ENCODE assay signal across 22 cellular contexts in genomic region chr17:79549111-79549915, GRCh38.
DNase-seq lines count a peak whose midpoint lies in the region; ATAC-seq, FAIRE-seq and TF ChIP-seq lines count a peak whose summit lies in the region.
"Had no signal": no experiment of that assay in that cellular context is flagged by ENCODE, and none has a peak within 500 bp of the region (broad histone marks: within the 10 kb centered on the region; RNA-seq: fewer than 3 reads in every experiment).

No MANE protein-coding gene starts in this region.

- H3K79me2 ChIP-seq in H1 (ENCODE audit: control insufficient read depth in 1 of 2, insufficient read depth in 2 of 2, low read length in 2 of 2): no peaks in the 10 kb centered on the region

- peak overlapping the region; percentile 20 for H4K91ac ChIP-seq in H1 (replicated peaks; ENCODE audit: insufficient read length, low read length)

- no peak overlapping the region for H2BK5ac ChIP-seq in H1 (ENCODE audit: low read depth, low read length)

- H3K9me3 ChIP-seq in H1 (ENCODE audit: insufficient read depth in 2 of 2, low read depth in 1 of 2, low read length in 1 of 2): no peaks in the 10 kb centered on the region; a peak in 1 of 4 replicates
- H3K9me3 ChIP-seq: prostate gland had no signal

- no peak overlapping the region for H3K23ac ChIP-seq in H1 (ENCODE audit: insufficient read length)

- no peak overlapping the region for H3K56ac ChIP-seq in H1 (replicated peaks; ENCODE audit: insufficient read length, low read depth, low read length)

- H3K4me2 ChIP-seq in H1 (ENCODE audit: insufficient read depth in 1 of 2, low read depth in 2 of 2, low read length in 2 of 2): peak overlapping the region; percentile 6 to 19; a peak in 2 of 4 replicates

- no peak overlapping the region for H3K18ac ChIP-seq in H1 (ENCODE audit: extremely low read depth, low read length)

- in situ Hi-C loops in G401 (cut with HindIII; ENCODE audit: low sequenced_read_pairs): no loop called here

- no peak overlapping the region for H3K4ac ChIP-seq in H1 (replicated peaks; ENCODE audit: insufficient read length, low read depth, low read length)

- CTCF ChIA-PET in H1 (lab: Charles Lee; ENCODE audit: partially characterized antibody): interaction anchor here (0.7 to 1.9 kb wide), 5 partner anchors 8 to 122 kb away, joined by 3 to 5 read pairs (median 3); no protein-coding TSS in a partner anchor

- H3K23me2 ChIP-seq in H1 (ENCODE audit: low read depth, low read length): peaks cover 5% of the 10 kb centered on the region; the same call in 1 of the 2 replicates

- no peak for ATAC-seq in HG03432 (IDR thresholded peaks at IDR 0.05; ENCODE audit: unreplicated experiment)
- ATAC-seq: body of pancreas; naive thymus-derived CD4-positive, alpha-beta T cell had no signal

- no peak for TF ChIP-seq POLR2A in H1 (IDR thresholded peaks at IDR 0.05; ENCODE audit: control extremely low read depth in 1 of 2, low read depth in 2 of 2, low read length in 2 of 2)

- H2BK120ac ChIP-seq in H1 (replicated peaks; ENCODE audit: low read depth, low read length): no peak overlapping the region

- no peaks in the 10 kb centered on the region for H4K20me1 ChIP-seq in H1 (replicated peaks in 1 of 2; ENCODE audit: control insufficient read depth in 1 of 2, insufficient read depth in 2 of 2, low read length in 2 of 2)

- H2BK15ac ChIP-seq in H1 (ENCODE audit: low read length): no peak overlapping the region

- POLR2A ChIA-PET in H1 (lab: Charles Lee; ENCODE audit: partially characterized antibody): no interaction called here

- no peak for TF ChIP-seq RAD21 in H1 (IDR thresholded peaks at IDR 0.05 in 1 of 2, conservative IDR thresholded peaks at IDR 0.05 in 1 of 2; ENCODE audit: low read depth in 2 of 2, low read length in 2 of 2)

- no peaks in the 10 kb centered on the region for H3K27me3 ChIP-seq in H1 (replicated peaks in 1 of 4; ENCODE audit: control insufficient read depth in 3 of 4, extremely low read depth in 1 of 4, insufficient read depth in 3 of 4, low read length in 3 of 4)
- H3K27me3 ChIP-seq: body of pancreas had no signal

- H3K4me1 ChIP-seq in H1 (replicated peaks in 1 of 4; ENCODE audit: control insufficient read depth in 3 of 4, insufficient read depth in 4 of 4, low read length in 3 of 4): peaks cover 0 to 10% (median 4%) of the 10 kb centered on the region in 4 experiments; a peak in 6 of 7 replicates
- H3K4me1 ChIP-seq: body of pancreas, prostate gland had no signal

- no peak for TF ChIP-seq CTCF in H1 (IDR thresholded peaks at IDR 0.05; ENCODE audit: control extremely low read depth in 1 of 3, insufficient read depth in 1 of 3, low read depth in 1 of 3, low read length in 3 of 3)

- H3K4me3 ChIP-seq in H1 (ENCODE audit: extremely low read depth in 1 of 4, insufficient read depth in 2 of 4, low read depth in 3 of 4, low read length in 4 of 4): no peak overlapping the region
- H3K4me3 ChIP-seq: body of pancreas, prostate gland had no signal

- no peak overlapping the region for H4K8ac ChIP-seq in H1 (ENCODE audit: extremely low read depth, insufficient read depth, low read length)

- TF ChIP-seq EP300 in H1 (IDR thresholded peaks at IDR 0.05; ENCODE audit: borderline replicate concordance in 1 of 2, low read depth in 2 of 2, low read length in 2 of 2): no peak

- H2AK5ac ChIP-seq in H1 (ENCODE audit: low read depth, low read length): 0 out of 2 replicates have a peak overlapping the region, but pooled peaks have one; percentile 75

- H3K79me1 ChIP-seq in H1 (ENCODE audit: low read depth, low read length): no peaks in the 10 kb centered on the region

- DNase-seq in G401 (ENCODE audit: low spot score): peak; percentile 87
- peak; percentile 61 for DNase-seq in NCI-H2227 (lab: John Stamatoyannopoulos, UW; ENCODE audit: unreplicated experiment)
- peak in 1 of 2 experiments; percentile 63 for DNase-seq in H1 (ENCODE audit: low read depth in 1 of 2, low spot score in 2 of 2)
- DNase-seq in retina: peak; percentile 69
- DNase-seq in stimulated activated naive CD4-positive, alpha-beta T cell (lab: John Stamatoyannopoulos, UW): no peak
- DNase-seq in GM19239 (ENCODE audit: insufficient read length, low spot score): no peak
- DNase-seq in T-helper 2 cell: no peak
- DNase-seq: activated CD4-positive, alpha-beta T cell treated with anti-CD3 and anti-CD28 coated beads for 1 hour; activated naive CD8-positive, alpha-beta T cell treated with anti-CD3 and anti-CD28 coated beads for 36 hours; body of pancreas; cortex of kidney; EL; hippocampal formation; mesenchymal stem cell; naive thymus-derived CD4-positive, alpha-beta T cell; NCI-H1105 treated with DMSO at 0.1 percent for 48 hours; NCI-H345; stimulated activated CD4-positive, alpha-beta T cell treated with anti-CD3 and anti-CD28 coated beads, Interleukin-4, amount 100 ng/mL, for 4 hours; T1000 had no signal

- 59% methylated on average over 10 of the region's 10 CpGs; no CpG with 5 or more reads in 1 of the 2 experiments for WGBS in H1 (ENCODE audit: extremely low coverage in 1 of 2, insufficient coverage in 1 of 2, insufficient read length in 1 of 2, insufficient replicate concordance in 2 of 2, low coverage in 1 of 2, low lambda C conversion rate in 2 of 2, missing lambda C conversion rate in 1 of 2), 2 experiments

- no peaks in the 10 kb centered on the region for H3K36me3 ChIP-seq in H1 (ENCODE audit: control insufficient read depth in 2 of 4, insufficient read depth in 4 of 4, low read length in 3 of 4)
- H3K36me3 ChIP-seq: prostate gland had no signal

- no peak for FAIRE-seq in H1 (lab: Jason Lieb, UNC)
- no peak for FAIRE-seq in GM19239 (lab: Jason Lieb, UNC)
- FAIRE-seq: RCC 7860 had no signal

- H2BK20ac ChIP-seq in H1 (ENCODE audit: low read length): no peak overlapping the region

- H3K14ac ChIP-seq in H1 (ENCODE audit: insufficient read length): no peak overlapping the region

- H3K27ac ChIP-seq in H1 (ENCODE audit: low read depth, low read length): no peak overlapping the region
- H3K27ac ChIP-seq: body of pancreas, prostate gland had no signal

- H2BK12ac ChIP-seq in H1 (ENCODE audit: low read depth, low read length): peak overlapping the region; percentile 39; the same call in 1 of the 2 replicates

- no peak overlapping the region for H4K5ac ChIP-seq in H1 (ENCODE audit: insufficient read length, low read depth, low read length)

- H3K9ac ChIP-seq in H1 (replicated peaks in 1 of 4; ENCODE audit: extremely low read depth in 1 of 4, low read depth in 3 of 4, low read length in 3 of 4): no peak overlapping the region

- H2AFZ ChIP-seq in H1 (ENCODE audit: low read length): no peak overlapping the region

TF ChIP-seq in H1, 55 proteins besides CTCF, POLR2A, EP300 and RAD21 (continues in another document):
- TF ChIP-seq HDAC2 (IDR thresholded peaks at IDR 0.05; ENCODE audit: borderline replicate concordance in 1 of 2, low read depth in 2 of 2, low read length in 2 of 2): no peak
- TF ChIP-seq KDM4A (IDR thresholded peaks at IDR 0.05; ENCODE audit: low read depth, low read length, severe bottlenecking): no peak
- no peak for TF ChIP-seq CHD1 (IDR thresholded peaks at IDR 0.05; ENCODE audit: low read depth, low read length)
- no peak for TF ChIP-seq TBP (IDR thresholded peaks at IDR 0.05; ENCODE audit: low read depth, low read length)
- no peak for TF ChIP-seq EZH2 (IDR thresholded peaks at IDR 0.05; ENCODE audit: low read depth, low read length, severe bottlenecking)
- no peak for TF ChIP-seq BRCA1 (IDR thresholded peaks at IDR 0.05; ENCODE audit: low read depth, low read length)
- no peak for TF ChIP-seq POLR2AphosphoS5 (IDR thresholded peaks at IDR 0.05; ENCODE audit: low read depth, low read length)
- TF ChIP-seq CEBPB (IDR thresholded peaks at IDR 0.05; ENCODE audit: low read depth, low read length): no peak
- TF ChIP-seq RFX5 (IDR thresholded peaks at IDR 0.05; ENCODE audit: borderline replicate concordance, low read depth, low read length): no peak
- no peak for TF ChIP-seq EGR1 (IDR thresholded peaks at IDR 0.05; ENCODE audit: borderline replicate concordance, low read depth, low read length)
- TF ChIP-seq TCF12 (IDR thresholded peaks at IDR 0.05; ENCODE audit: low read depth, low read length): no peak
- TF ChIP-seq ATF2 (IDR thresholded peaks at IDR 0.05; ENCODE audit: low read length): no peak
- no peak for TF ChIP-seq SP1 (IDR thresholded peaks at IDR 0.05; ENCODE audit: low read depth, low read length)
- no peak for TF ChIP-seq ATF3 (IDR thresholded peaks at IDR 0.05; ENCODE audit: insufficient read depth, low read depth, low read length)
- no peak for TF ChIP-seq BCL11A (IDR thresholded peaks at IDR 0.05; ENCODE audit: low read depth in 2 of 2, low read length in 2 of 2)
- TF ChIP-seq RBBP5 (IDR thresholded peaks at IDR 0.05; ENCODE audit: borderline replicate concordance, low read depth, low read length): no peak

Comparison
In these comparisons a context has a peak if more than half of its experiments do, and no peak if none do; other contexts are left out.
1. DNase-seq: peak in G401 (single experiment), NCI-H2227 (single experiment) and retina (single experiment); none in stimulated activated naive CD4-positive, alpha-beta T cell (0 of 6), GM19239 (single experiment) and T-helper 2 cell (0 of 5).